23 cellular contexts compared by ENCODE assay signal in genomic region chr1:179663810-179664209, GRCh38.
"Had no signal": no experiment of that assay in that cellular context is flagged by ENCODE, and none has a peak within 500 bp of the region (broad histone marks: within the 10 kb centered on the region; RNA-seq: fewer than 3 reads in every experiment).

No MANE protein-coding gene starts in this region.

- H3K4me2 ChIP-seq: KMS-11 had no signal

- H3K27me3 ChIP-seq: ascending aorta, breast epithelium, SJCRH30 had no signal

- H3K27ac ChIP-seq: ascending aorta, breast epithelium, KMS-11, SJCRH30, SK-N-MC, WERI-Rb-1 had no signal

- H3K9ac ChIP-seq: KMS-11 had no signal

- H3K4me3 ChIP-seq: ascending aorta, breast epithelium, SJCRH30, SK-N-MC had no signal

- H3K4me1 ChIP-seq: ascending aorta, breast epithelium, SJCRH30 had no signal

- ATAC-seq: activated CD8-positive, alpha-beta T cell treated with anti-CD3 and anti-CD28 coated beads for 36 hours; Panc1 had no signal

- H3K36me3 ChIP-seq: ascending aorta, breast epithelium, SJCRH30, WERI-Rb-1 had no signal

- DNase-seq: activated CD4-positive, alpha-beta T cell treated with anti-CD3 and anti-CD28 coated beads, Interleukin-2, amount 10 ng/mL, durations not matched to agents 24 days and 14 days; activated CD4-positive, alpha-beta T cell treated with anti-CD3 and anti-CD28 coated beads, Interleukin-2, amount 50 U/mL, for 4 hours; activated CD8-positive, alpha-beta T cell treated with anti-CD3 and anti-CD28 coated beads for 36 hours; activated gamma-delta T cell; activated naive CD4-positive, alpha-beta T cell treated with Interleukin-2 at 50 U/mL for 16 hours; activated naive CD8-positive, alpha-beta T cell treated with anti-CD3 and anti-CD28 coated beads, Interleukin-2, amount 10 ng/mL, durations not matched to agents 7 days and 5 days; activated T-cell treated with anti-CD3 and anti-CD28 coated beads, Interleukin-2, amount 50 U/mL, for 1 hour; amygdala; NCI-H1092 treated with DMSO at 0.1 percent for 48 hours; NCI-H1417; NCI-H1930; NCI-H2081 treated with DMSO at 0.1 percent for 48 hours; NCI-H226; NCI-H524 treated with DMSO at 0.1 percent for 48 hours; SHP77; SJCRH30; T1000; WERI-Rb-1 had no signal

- H3K9me3 ChIP-seq: SJCRH30 had no signal
